Comparison of ENCODE assay signal across 9 cellular contexts in genomic region chr15:96817900-96818299, GRCh38.
"Had no signal": no experiment of that assay in that cellular context is flagged by ENCODE, and none has a peak within 500 bp of the region (broad histone marks: within the 10 kb centered on the region; RNA-seq: fewer than 3 reads in every experiment).

No MANE protein-coding gene starts in this region.

- H3K4me1 ChIP-seq: HAP-1 had no signal

- ATAC-seq: HCT116 had no signal

- H3K36me3 ChIP-seq: HAP-1 had no signal

- H3K27ac Mint-ChIP-seq: HFFc6 had no signal

- H3K4me3 Mint-ChIP-seq: HFFc6 had no signal

- H3K4me3 ChIP-seq: HAP-1 had no signal

- H3K27ac ChIP-seq: HL-60, KMS-11 had no signal

- H3K9ac ChIP-seq: KMS-11 had no signal

- H3K9me3 ChIP-seq: HAP-1 had no signal

- H3K4me2 ChIP-seq: KMS-11 had no signal

- DNase-seq: GOT3, H7, HFFc6, IMR-90, KBM-7 had no signal
